2 cellular contexts compared by ENCODE assay signal in the genomic region with DNA sequence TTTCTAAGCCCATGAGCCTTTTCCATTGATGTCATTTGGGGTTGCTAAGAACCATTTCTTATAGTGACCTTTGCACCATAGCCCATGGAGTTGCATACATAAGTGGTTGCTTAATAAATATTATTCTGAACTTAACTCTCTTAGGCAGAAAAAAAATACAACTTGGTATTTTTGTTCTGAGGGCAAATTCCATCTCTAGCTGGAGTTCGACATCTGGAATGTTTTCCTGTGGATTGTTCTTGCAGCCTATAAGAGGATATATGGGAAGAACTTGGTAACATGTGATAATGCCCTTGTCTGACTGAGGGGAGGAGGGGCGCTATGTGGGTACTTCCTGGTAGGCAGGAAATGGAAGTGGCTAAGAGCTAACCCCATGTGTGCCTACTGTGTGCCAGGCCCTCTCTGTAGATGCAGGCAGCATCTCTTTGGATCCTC.
TF ChIP-seq lines count a peak whose summit lies in the region.

No MANE protein-coding gene starts in this region.

TF ChIP-seq in endothelial cell of umbilical vein, 7 proteins besides CTCF, POLR2A, EP300 and RAD21:
- TF ChIP-seq MYC (IDR thresholded peaks at IDR 0.05; ENCODE audit: low read depth, low read length), result no peak
- no peak for TF ChIP-seq JUN (IDR thresholded peaks at IDR 0.05; ENCODE audit: borderline replicate concordance, insufficient read depth, insufficient read length, low read depth)
- TF ChIP-seq FOS (IDR thresholded peaks at IDR 0.05; ENCODE audit: borderline replicate concordance, insufficient read depth, low read length), result no peak
- no peak for TF ChIP-seq POLR2AphosphoS5 (IDR thresholded peaks at IDR 0.05; ENCODE audit: insufficient read depth, low read depth, low read length)
- TF ChIP-seq EZH2 (IDR thresholded peaks at IDR 0.05; ENCODE audit: borderline replicate concordance, low read depth, low read length, severe bottlenecking), result no peak
- TF ChIP-seq, protein P1, sequence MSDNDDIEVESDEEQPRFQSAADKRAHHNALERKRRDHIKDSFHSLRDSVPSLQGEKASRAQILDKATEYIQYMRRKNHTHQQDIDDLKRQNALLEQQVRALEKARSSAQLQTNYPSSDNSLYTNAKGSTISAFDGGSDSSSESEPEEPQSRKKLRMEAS (IDR thresholded peaks at IDR 0.05; ENCODE audit: insufficient read depth, insufficient read length), result no peak
- TF ChIP-seq GATA2 (IDR thresholded peaks at IDR 0.05; ENCODE audit: insufficient read depth, insufficient read length, low read depth, low read length), result no peak
TF ChIP-seq in endothelial cell of umbilical vein: peak in this region for 0.

TF ChIP-seq in liver, 16 proteins besides CTCF, POLR2A, EP300 and RAD21:
- TF ChIP-seq SP1 (IDR thresholded peaks at IDR 0.05) (peak; percentile 57), RXRA (IDR thresholded peaks at IDR 0.05) (peak; percentile 24 to 50), JUND (IDR thresholded peaks at IDR 0.05) (peak in 1 of 2 donors; percentile 30), HNF4G (IDR thresholded peaks at IDR 0.05) (peak; percentile 62), NR2F2 (IDR thresholded peaks at IDR 0.05) (no peak), HNF4A (conservative IDR thresholded peaks at IDR 0.05) (peak; percentile 77 to 93)
- TF ChIP-seq, protein P1 (IDR thresholded peaks at IDR 0.05), result no peak
TF ChIP-seq in liver: peak in this region for 5.
